ENCODE assay signal across 1 cellular context in genomic region chr19:58278156-58279041, GRCh38.
TF ChIP-seq lines count a peak whose summit lies in the region.

ZNF8 (plus strand) TSS chr19:58278955; CDS start chr19:58279082, 127 bp downstream.

TF ChIP-seq in HepG2, 621 proteins besides CTCF, POLR2A, EP300 and RAD21 (continued from another document and continues in another):
- no peak for TF ChIP-seq ZBTB33 (CRISPR knock-in tag; IDR thresholded peaks at IDR 0.05)
- TF ChIP-seq GABPA (IDR thresholded peaks at IDR 0.05; ENCODE audit: low read depth, low read length) = no peak
- peak; percentile 77; the same call in 1 of the 2 replicates for TF ChIP-seq GABPA (CRISPR knock-in tag; IDR thresholded peaks at IDR 0.05; ENCODE audit: low read depth)
- no peak for TF ChIP-seq NPAS2 (CRISPR knock-in tag; IDR thresholded peaks at IDR 0.05; ENCODE audit: borderline replicate concordance)
- peak; percentile 99 for TF ChIP-seq RFXAP (CRISPR knock-in tag; IDR thresholded peaks at IDR 0.05; ENCODE audit: borderline replicate concordance)
- no peak for TF ChIP-seq HNF1A (IDR thresholded peaks at IDR 0.05; ENCODE audit: low read depth)
- peak; percentile 56 for TF ChIP-seq HNF1A (CRISPR knock-in tag; IDR thresholded peaks at IDR 0.05; ENCODE audit: borderline replicate concordance)
- TF ChIP-seq PHF20 (CRISPR knock-in tag; IDR thresholded peaks at IDR 0.05) = peak; percentile 57
- no peak for TF ChIP-seq FUBP1 (CRISPR knock-in tag; IDR thresholded peaks at IDR 0.05; ENCODE audit: borderline replicate concordance)
- TF ChIP-seq ZNF468 (CRISPR knock-in tag; IDR thresholded peaks at IDR 0.05) = no peak
- peak; percentile 7; the same call in 1 of the 2 replicates for TF ChIP-seq ZZZ3 (CRISPR knock-in tag; IDR thresholded peaks at IDR 0.05; ENCODE audit: borderline replicate concordance)
- TF ChIP-seq NR1H2 (CRISPR knock-in tag; IDR thresholded peaks at IDR 0.05; ENCODE audit: borderline replicate concordance, low read depth) = no peak
- no peak for TF ChIP-seq ZNF660 (CRISPR knock-in tag; IDR thresholded peaks at IDR 0.05; ENCODE audit: borderline replicate concordance, low read depth)
- TF ChIP-seq CSRNP1 (CRISPR knock-in tag; IDR thresholded peaks at IDR 0.05) = no peak
- no peak for TF ChIP-seq ZNF749 (CRISPR knock-in tag; IDR thresholded peaks at IDR 0.05; ENCODE audit: borderline replicate concordance)
- no peak for TF ChIP-seq ZKSCAN1 (IDR thresholded peaks at IDR 0.05; ENCODE audit: low read length)
- no peak for TF ChIP-seq MTF2 (CRISPR knock-in tag; IDR thresholded peaks at IDR 0.05; ENCODE audit: borderline replicate concordance)
- peak; percentile 89 for TF ChIP-seq SP2 (CRISPR knock-in tag; IDR thresholded peaks at IDR 0.05)
- TF ChIP-seq GPN1 (CRISPR knock-in tag; IDR thresholded peaks at IDR 0.05; ENCODE audit: borderline replicate concordance) = no peak
- peak; percentile 75 for TF ChIP-seq SP4 (CRISPR knock-in tag; IDR thresholded peaks at IDR 0.05)
- TF ChIP-seq TFDP1 (CRISPR knock-in tag; IDR thresholded peaks at IDR 0.05; ENCODE audit: borderline replicate concordance) = peak; percentile 64; the same call in 1 of the 2 replicates
- 0 out of 2 replicates have a peak, but pooled peaks have one; percentile 39 for TF ChIP-seq FOXO4 (CRISPR knock-in tag; conservative IDR thresholded peaks at IDR 0.05)
- TF ChIP-seq NFIB (CRISPR knock-in tag; IDR thresholded peaks at IDR 0.05; ENCODE audit: borderline replicate concordance) = no peak
- TF ChIP-seq MXD3 (CRISPR knock-in tag; IDR thresholded peaks at IDR 0.05) = peak; percentile 69; the same call in 1 of the 2 replicates
- TF ChIP-seq ZNF567 (CRISPR knock-in tag; IDR thresholded peaks at IDR 0.05; ENCODE audit: borderline replicate concordance) = no peak
- no peak for TF ChIP-seq PRDM10 (CRISPR knock-in tag; IDR thresholded peaks at IDR 0.05; ENCODE audit: low read depth)
- TF ChIP-seq KDM4B (CRISPR knock-in tag; IDR thresholded peaks at IDR 0.05) = peak; percentile 16; the same call in 1 of the 2 replicates
- TF ChIP-seq TBX2 (CRISPR knock-in tag; IDR thresholded peaks at IDR 0.05; ENCODE audit: borderline replicate concordance) = peak; percentile 52; the same call in 1 of the 2 replicates
- peak; percentile 74 for TF ChIP-seq ZFY (CRISPR knock-in tag; IDR thresholded peaks at IDR 0.05)
- TF ChIP-seq FOSL2 (CRISPR knock-in tag; IDR thresholded peaks at IDR 0.05) = peak; percentile 48; the same call in 1 of the 2 replicates
- TF ChIP-seq ATF7-NPFF (CRISPR knock-in tag; IDR thresholded peaks at IDR 0.05; ENCODE audit: low read depth) = no peak
- TF ChIP-seq ZNF574 (CRISPR knock-in tag; IDR thresholded peaks at IDR 0.05) = peak; percentile 74
- TF ChIP-seq DBP (CRISPR knock-in tag; IDR thresholded peaks at IDR 0.05; ENCODE audit: not compliant biosample characterization) = no peak
